Comparison of ENCODE assay signal across 28 cellular contexts in the genomic region with DNA sequence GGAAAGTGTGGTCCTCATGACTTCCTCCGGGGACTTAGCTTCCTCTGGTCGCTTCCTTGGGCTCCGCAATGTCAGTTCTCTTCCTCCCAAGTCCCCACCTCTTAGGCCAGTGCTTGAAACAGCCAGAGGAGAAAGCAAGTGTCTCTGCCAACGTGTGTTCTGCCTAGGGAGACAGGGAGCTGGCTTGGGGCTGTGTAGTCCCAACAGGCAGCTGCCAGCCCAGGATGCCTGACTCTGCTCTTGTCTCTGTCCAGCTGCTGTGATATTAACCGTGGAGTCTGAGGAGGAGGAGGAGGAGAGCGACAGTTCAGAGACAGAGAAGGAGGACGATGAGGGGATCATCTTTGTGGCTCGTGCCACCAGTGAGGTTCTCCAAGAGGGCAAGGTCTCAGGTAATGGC.
"Had no signal": no experiment of that assay in that cellular context is flagged by ENCODE, and none has a peak within 500 bp of the region (broad histone marks: within the 10 kb centered on the region; RNA-seq: fewer than 3 reads in every experiment).

No MANE protein-coding gene starts in this region.

- H3K36me3 ChIP-seq: breast epithelium, left lung, neutrophil, ovary, prostate gland, suprapubic skin, tibial artery had no signal

- ATAC-seq: activated T-cell treated with anti-CD3 and anti-CD28 coated beads, Interleukin-2, amount 50 U/mL, for 72 hours; left lung had no signal

- H3K27me3 ChIP-seq: breast epithelium, left lung, ovary, suprapubic skin had no signal

- H3K9me3 ChIP-seq: breast epithelium, left lung, neutrophil, ovary, prostate gland, suprapubic skin, tibial artery had no signal

- H3K4me3 ChIP-seq: breast epithelium, left lung, lung, ovary, prostate gland, smooth muscle cell, suprapubic skin, tibial artery had no signal

- H3K4me2 ChIP-seq: smooth muscle cell had no signal

- DNase-seq: activated CD4-positive, alpha-beta T cell treated with anti-CD3 and anti-CD28 coated beads for 4 hours; activated CD4-positive, alpha-beta T cell treated with anti-CD3 and anti-CD28 coated beads, Interleukin-2, amount 50 U/mL, for 4 hours; activated effector memory CD4-positive, alpha-beta T cell treated with Interleukin-2 at 50 U/mL for 16 hours; activated naive CD4-positive, alpha-beta T cell treated with Interleukin-2 at 50 U/mL for 16 hours; activated T-cell treated with anti-CD3 and anti-CD28 coated beads for 4 hours; activated T-cell treated with anti-CD3 and anti-CD28 coated beads, Interleukin-2, amount 50 U/mL, for 72 hours; amniotic stem cell; central memory CD4-positive, alpha-beta T cell; dermis blood vessel endothelial cell; effector CD4-positive, alpha-beta T cell; left lung; naive B cell; nephron progenitor cell; stimulated activated CD4-positive, alpha-beta T cell treated with anti-CD3 and anti-CD28 coated beads, Interleukin-1b, Interleukin-23, amount 100 ng/mL, for 48 hours; stimulated activated CD4-positive, alpha-beta T cell treated with anti-CD3 and anti-CD28 coated beads, Interleukin-4, amount 100 ng/mL, for 4 hours; stimulated activated CD8-positive, alpha-beta memory T cell treated with anti-CD3 and anti-CD28 coated beads, Interleukin-4, amount 100 ng/mL, for 48 hours; stimulated activated naive CD4-positive, alpha-beta T cell; T-helper 1 cell had no signal

- H3K4me1 ChIP-seq: breast epithelium, prostate gland, suprapubic skin, tibial artery had no signal

- H3K27ac ChIP-seq: breast epithelium, epithelial cell of prostate, left lung, neutrophil, ovary, prostate gland, suprapubic skin, tibial artery, VCaP had no signal
